In genomic region chr14:54486685-54487084, GRCh38 we compare ENCODE assay signal across 12 cellular contexts. TPM values are rescaled to one million over a fixed set of nuclear protein-coding genes. Genes with fewer than 3 reads are reported as not detected.
A peak's percentile ranks its signal among the peaks of the same experiment; 100 is the strongest.
DNase-seq lines count a peak whose midpoint lies in the region; ATAC-seq and TF ChIP-seq lines count a peak whose summit lies in the region.
"Had no signal": no experiment of that assay in that cellular context is flagged by ENCODE, and none has a peak within 500 bp of the region (broad histone marks: within the 10 kb centered on the region; RNA-seq: fewer than 3 reads in every experiment).

No MANE protein-coding gene starts in this region.

- H3K9me3 Mint-ChIP-seq in activated naive CD4-positive, alpha-beta T cell treated with anti-CD3 and anti-CD28 coated beads for 36 hours, result no peaks in the 10 kb centered on the region
- no peaks in the 10 kb centered on the region for H3K9me3 Mint-ChIP-seq in effector memory CD8-positive, alpha-beta T cell
- H3K9me3 Mint-ChIP-seq in stimulated activated memory B cell treated with anti-CD40 and anti-IgM and Interleukin-4, amounts not matched to agents 10 μg/mL and 1 μg/mL and 100 μg/mL, for 72 hours, result peaks cover 2% of the 10 kb centered on the region

- intact Hi-C loops in activated naive CD4-positive, alpha-beta T cell treated with anti-CD3 and anti-CD28 coated beads for 36 hours (cut with micrococcal nuclease), result loop anchor here (5.0 kb wide), 1 partner anchor 541 kb away; the partner anchor contains the start of genes SOCS4 and WDHD1

- no peaks in the 10 kb centered on the region for H3K27me3 Mint-ChIP-seq in activated naive CD4-positive, alpha-beta T cell treated with anti-CD3 and anti-CD28 coated beads for 36 hours (ENCODE audit: low read depth)
- no peaks in the 10 kb centered on the region for H3K27me3 Mint-ChIP-seq in effector memory CD8-positive, alpha-beta T cell
- H3K27me3 Mint-ChIP-seq in stimulated activated memory B cell treated with anti-CD40 and anti-IgM and Interleukin-4, amounts not matched to agents 10 μg/mL and 1 μg/mL and 100 μg/mL, for 72 hours, result no peaks in the 10 kb centered on the region

- no peaks in the 10 kb centered on the region for H3K9me3 ChIP-seq in Peyer's patch
- H3K9me3 ChIP-seq: colonic mucosa, heart left ventricle, mucosa of descending colon had no signal

- no peak overlapping the region for H3K4me3 ChIP-seq in Peyer's patch
- H3K4me3 ChIP-seq: colonic mucosa, mucosa of descending colon had no signal

- peaks cover 0 to 37% (median 2%) of the 10 kb centered on the region in 4 donors for H3K4me1 ChIP-seq in Peyer's patch

- no peak for ATAC-seq in effector memory CD8-positive, alpha-beta T cell (replicated peaks)
- ATAC-seq in stimulated activated memory B cell treated with anti-CD40 and anti-IgM and Interleukin-4, amounts not matched to agents 10 μg/mL and 1 μg/mL and 100 μg/mL, for 72 hours, result no peak
- ATAC-seq in HG02884 (IDR thresholded peaks at IDR 0.05; ENCODE audit: unreplicated experiment) (no peak), GM21717 (IDR thresholded peaks at IDR 0.05; ENCODE audit: unreplicated experiment) (no peak)
- ATAC-seq: heart left ventricle, mucosa of descending colon had no signal

- H3K27ac Mint-ChIP-seq in activated naive CD4-positive, alpha-beta T cell treated with anti-CD3 and anti-CD28 coated beads for 36 hours, result no peak overlapping the region
- H3K27ac Mint-ChIP-seq in effector memory CD8-positive, alpha-beta T cell, result peak overlapping the region; percentile 39 to 93
- H3K27ac Mint-ChIP-seq in stimulated activated memory B cell treated with anti-CD40 and anti-IgM and Interleukin-4, amounts not matched to agents 10 μg/mL and 1 μg/mL and 100 μg/mL, for 72 hours, result peak overlapping the region; percentile 92

- TF ChIP-seq POLR2A in Peyer's patch (IDR thresholded peaks at IDR 0.05), result no peak

- H3K36me3 Mint-ChIP-seq in activated naive CD4-positive, alpha-beta T cell treated with anti-CD3 and anti-CD28 coated beads for 36 hours (ENCODE audit: low read depth), result peaks cover 13% of the 10 kb centered on the region
- peaks cover 31% of the 10 kb centered on the region for H3K36me3 Mint-ChIP-seq in effector memory CD8-positive, alpha-beta T cell (ENCODE audit: insufficient read depth)
- H3K36me3 Mint-ChIP-seq in stimulated activated memory B cell treated with anti-CD40 and anti-IgM and Interleukin-4, amounts not matched to agents 10 μg/mL and 1 μg/mL and 100 μg/mL, for 72 hours, result peaks cover 25% of the 10 kb centered on the region

- POLR2A ChIA-PET in RWPE1 (lab: Yijun Ruan, JAX; ENCODE audit: low non-redundant PET), result no interaction called here

- H3K4me3 Mint-ChIP-seq in activated naive CD4-positive, alpha-beta T cell treated with anti-CD3 and anti-CD28 coated beads for 36 hours, result peak overlapping the region; percentile 85
- H3K4me3 Mint-ChIP-seq in effector memory CD8-positive, alpha-beta T cell, result peak overlapping the region; percentile 79 to 81
- H3K4me3 Mint-ChIP-seq in stimulated activated memory B cell treated with anti-CD40 and anti-IgM and Interleukin-4, amounts not matched to agents 10 μg/mL and 1 μg/mL and 100 μg/mL, for 72 hours, result peak overlapping the region; percentile 84

- H3K27ac ChIP-seq in RWPE1 (peak overlapping the region; percentile 99), Peyer's patch (no peak overlapping the region)
- H3K27ac ChIP-seq: colonic mucosa had no signal

- peaks cover 66% of the 10 kb centered on the region for H3K4me1 Mint-ChIP-seq in activated naive CD4-positive, alpha-beta T cell treated with anti-CD3 and anti-CD28 coated beads for 36 hours (ENCODE audit: low read depth)
- peaks cover 47 to 74% of the 10 kb centered on the region in 2 donors for H3K4me1 Mint-ChIP-seq in effector memory CD8-positive, alpha-beta T cell (ENCODE audit: low read depth in 2 of 2)
- peaks cover 72% of the 10 kb centered on the region for H3K4me1 Mint-ChIP-seq in stimulated activated memory B cell treated with anti-CD40 and anti-IgM and Interleukin-4, amounts not matched to agents 10 μg/mL and 1 μg/mL and 100 μg/mL, for 72 hours

- no peak for DNase-seq in activated naive CD4-positive, alpha-beta T cell treated with anti-CD3 and anti-CD28 coated beads for 36 hours
- no peak for DNase-seq in activated naive CD4-positive, alpha-beta T cell treated with Interleukin-2 at 50 U/mL for 16 hours
- no peak for DNase-seq in RWPE1 (ENCODE audit: low spot score)
- no peak for DNase-seq in effector memory CD8-positive, alpha-beta T cell
- no peak for DNase-seq in Peyer's patch
- DNase-seq: colonic mucosa, heart left ventricle, SHP77 treated with DMSO at 0.1 percent for 48 hours had no signal

- CTCF ChIA-PET in activated naive CD4-positive, alpha-beta T cell treated with anti-CD3 and anti-CD28 coated beads for 36 hours (lab: Charles Lee), result interaction anchor here (2.3 kb wide), 1 partner anchor 13 kb away, joined by 7 read pairs; no protein-coding TSS in a partner anchor
- CTCF ChIA-PET in RWPE1 (lab: Yijun Ruan, JAX), result no interaction called here

- H3K27me3 ChIP-seq in Peyer's patch, result no peaks in the 10 kb centered on the region
- H3K27me3 ChIP-seq: colonic mucosa, heart left ventricle had no signal

- no peak for TF ChIP-seq CTCF in RWPE1 (conservative IDR thresholded peaks at IDR 0.05; ENCODE audit: low read depth)
- no peak for TF ChIP-seq CTCF in Peyer's patch (IDR thresholded peaks at IDR 0.05)

- H3K36me3 ChIP-seq in Peyer's patch, result peaks cover 0 to 12% (median 0%) of the 10 kb centered on the region in 3 donors
- H3K36me3 ChIP-seq: colonic mucosa had no signal

RNA-seq across cellular contexts. Expression of gene GMFB, which starts 2.1 kb away (rescaled TPM):
- 10 to 100 TPM; 29.5 to 33.4 TPM for total RNA-seq in activated naive CD4-positive, alpha-beta T cell treated with anti-CD3 and anti-CD28 coated beads for 36 hours
- 10 to 100 TPM; 35.5 to 60.9 (median 41.3) TPM for total RNA-seq in Peyer's patch

RNA-seq across cellular contexts. Expression of gene CGRRF1, which starts 23.0 kb away (rescaled TPM):
- total RNA-seq in activated naive CD4-positive, alpha-beta T cell treated with anti-CD3 and anti-CD28 coated beads for 36 hours, result 1 to 10 TPM; 9.2 to 9.7 TPM
- total RNA-seq in Peyer's patch, result 10 to 100 TPM; 11.6 to 26.8 (median 19.0) TPM

RNA-seq across cellular contexts. Expression of gene CNIH1, which starts 45.5 kb away (rescaled TPM):
- total RNA-seq in activated naive CD4-positive, alpha-beta T cell treated with anti-CD3 and anti-CD28 coated beads for 36 hours, result 10 to 100 TPM; 68.1 to 78.4 TPM
- 100 to 1,000 TPM in 3 of 4 donors, 10 to 100 TPM in 1; 61.1 to 130 (median 121) TPM for total RNA-seq in Peyer's patch
